ENCODE assay signal across 22 cellular contexts in the genomic region with DNA sequence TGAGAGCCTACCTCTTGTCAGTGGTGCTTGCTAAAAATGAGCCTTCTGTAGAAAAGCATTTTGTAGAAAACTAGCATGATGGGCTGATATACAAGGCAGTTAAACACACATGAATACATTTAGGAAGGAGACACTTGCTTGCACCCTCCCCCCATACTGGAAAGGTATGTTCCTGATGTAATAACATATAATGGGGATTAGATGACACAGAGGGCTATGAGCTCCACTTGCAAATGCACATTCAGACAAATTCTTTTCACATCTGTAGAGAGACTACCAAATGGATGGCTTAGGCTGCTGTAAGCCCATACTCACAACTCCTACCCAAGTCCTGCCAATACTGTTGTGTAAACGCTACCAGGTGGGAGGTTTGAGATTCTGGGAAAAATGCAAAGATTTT.
DNase-seq lines count a peak whose midpoint lies in the region; ATAC-seq, FAIRE-seq and TF ChIP-seq lines count a peak whose summit lies in the region.
"Had no signal": no experiment of that assay in that cellular context is flagged by ENCODE, and none has a peak within 500 bp of the region (broad histone marks: within the 10 kb centered on the region; RNA-seq: fewer than 3 reads in every experiment).

No MANE protein-coding gene starts in this region.

- peaks cover 21% of the 10 kb centered on the region for H3F3A ChIP-seq in SK-N-SH (replicated peaks; ENCODE audit: insufficient read depth)

- H3K4me1 Mint-ChIP-seq in astrocyte (ENCODE audit: low read depth, unreplicated experiment), result peaks cover 55% of the 10 kb centered on the region
- H3K4me1 Mint-ChIP-seq: CD8-positive, alpha-beta memory T cell; GM23338 had no signal

- POLR2A ChIA-PET in SK-N-SH (lab: Yijun Ruan, JAX), result no interaction called here

- H3K4me2 ChIP-seq in SK-N-SH (no peak overlapping the region), astrocyte (ENCODE audit: low read length) (no peak overlapping the region)
- H3K4me2 ChIP-seq: GM23338, KMS-11 had no signal

- H3K9me3 ChIP-seq in SK-N-SH, result no peaks in the 10 kb centered on the region
- no peaks in the 10 kb centered on the region for H3K9me3 ChIP-seq in astrocyte (ENCODE audit: insufficient read depth, low read depth, low read length)
- H3K9me3 ChIP-seq in vagina, result no peaks in the 10 kb centered on the region

- CTCF ChIA-PET in SK-N-SH (lab: Yijun Ruan, JAX), result interaction anchor here (1.5 to 4.0 kb wide), 5 partner anchors 16 to 719 kb away, joined by 3 to 22 read pairs (median 6); a partner anchor contains a TSS

- FAIRE-seq in astrocyte (lab: Jason Lieb, UNC), result no peak
- FAIRE-seq in urothelium cell line (lab: Jason Lieb, UNC), result peak; percentile 13
- FAIRE-seq: HTR-8/SVneo had no signal

- WGBS in SK-N-SH (ENCODE audit: low lambda C conversion rate), result 100% methylated on average over 1 of the region's 1 CpG

- H3K4me3 ChIP-seq in SK-N-SH (ENCODE audit: low read depth in 2 of 2, low read length in 1 of 2) (no peak overlapping the region), astrocyte (ENCODE audit: insufficient read depth, low read depth, low read length) (no peak overlapping the region), vagina (no peak overlapping the region)
- H3K4me3 ChIP-seq: GM23338 had no signal

- H3K9ac ChIP-seq in SK-N-SH (no peak overlapping the region), astrocyte (ENCODE audit: low read length) (peak overlapping the region; percentile 78)
- H3K9ac ChIP-seq: KMS-11 had no signal

- peak overlapping the region; percentile 93 for H3K27ac Mint-ChIP-seq in astrocyte (ENCODE audit: unreplicated experiment)
- H3K27ac Mint-ChIP-seq: CD8-positive, alpha-beta memory T cell; GM23338 had no signal

- H2AFZ ChIP-seq in SK-N-SH (ENCODE audit: low read depth) (no peak overlapping the region), astrocyte (ENCODE audit: low read depth, low read length) (no peak overlapping the region)
- H2AFZ ChIP-seq: GM23338 had no signal

- no peak for TF ChIP-seq CTCF in SK-N-SH (IDR thresholded peaks at IDR 0.05)
- TF ChIP-seq CTCF in astrocyte (IDR thresholded peaks at IDR 0.05; ENCODE audit: insufficient read depth, low read depth, low read length), result no peak
- TF ChIP-seq CTCF in vagina (IDR thresholded peaks at IDR 0.05), result no peak

- no peak for TF ChIP-seq POLR2A in vagina (IDR thresholded peaks at IDR 0.05)

- no peaks in the 10 kb centered on the region for H4K20me1 ChIP-seq in SK-N-SH (ENCODE audit: insufficient read depth)
- no peaks in the 10 kb centered on the region for H4K20me1 ChIP-seq in astrocyte (ENCODE audit: insufficient read depth, low read length)

- peaks cover 2% of the 10 kb centered on the region for H3K9me3 Mint-ChIP-seq in astrocyte (ENCODE audit: unreplicated experiment)
- H3K9me3 Mint-ChIP-seq: CD8-positive, alpha-beta memory T cell; GM23338 had no signal

- no peaks in the 10 kb centered on the region for H3K9me2 ChIP-seq in SK-N-SH

- H3K79me2 ChIP-seq in SK-N-SH (ENCODE audit: insufficient read depth), result no peaks in the 10 kb centered on the region
- H3K79me2 ChIP-seq in astrocyte (ENCODE audit: insufficient read depth, low read length), result no peaks in the 10 kb centered on the region

- H3K4me1 ChIP-seq in SK-N-SH (ENCODE audit: control insufficient read depth in 1 of 2, insufficient read depth in 2 of 2, low read depth in 1 of 2, low read length in 1 of 2), result peaks cover 29 to 91% of the 10 kb centered on the region in 2 experiments
- H3K4me1 ChIP-seq in astrocyte (ENCODE audit: insufficient read depth, low read length), result peaks cover 57% of the 10 kb centered on the region
- peaks cover 21% of the 10 kb centered on the region for H3K4me1 ChIP-seq in vagina

- DNase-seq in SK-N-SH (no peak), astrocyte (ENCODE audit: low read depth) (peak; percentile 57), iris pigment epithelial cell (ENCODE audit: low read depth) (peak; percentile 62), urothelium cell line (ENCODE audit: low spot score) (no peak), vagina (ENCODE audit: extremely low spot score in 2 of 2) (no peak), superior temporal gyrus (ENCODE audit: extremely low spot score) (no peak)
- no peak for DNase-seq in stimulated activated CD4-positive, alpha-beta T cell treated with anti-CD3 and anti-CD28 coated beads, Interleukin-2, amount 100 ng/mL, for 48 hours
- DNase-seq: 8988T; AML-193; Calu3; CD8-positive, alpha-beta memory T cell; HCEC 1CT; NCI-H1105; NCI-H2081; NCI-H510A; SHP77 treated with DMSO at 0.1 percent for 48 hours had no signal

- intact Hi-C loops in vagina (cut with DNase I), result no loop called here

- no peak for TF ChIP-seq EP300 in SK-N-SH (IDR thresholded peaks at IDR 0.05; ENCODE audit: borderline replicate concordance in 1 of 2, low read depth in 1 of 2, low read length in 1 of 2)

- H3K4me3 Mint-ChIP-seq in astrocyte (ENCODE audit: unreplicated experiment), result no peak overlapping the region
- H3K4me3 Mint-ChIP-seq: CD8-positive, alpha-beta memory T cell; GM23338 had no signal

- no peaks in the 10 kb centered on the region for H3K27me3 ChIP-seq in SK-N-SH (ENCODE audit: insufficient read depth)
- H3K27me3 ChIP-seq in astrocyte (ENCODE audit: insufficient read depth, low read length), result no peaks in the 10 kb centered on the region
- no peaks in the 10 kb centered on the region for H3K27me3 ChIP-seq in vagina

- H3K27ac ChIP-seq in SK-N-SH (ENCODE audit: low read depth in 2 of 2, low read length in 1 of 2) (peak overlapping the region; percentile 96 to 100), astrocyte (ENCODE audit: low read depth, low read length) (peak overlapping the region; percentile 94), vagina (no peak overlapping the region)
- H3K27ac ChIP-seq: C4-2B, KMS-11, RWPE1 had no signal

- H3K27me3 Mint-ChIP-seq in astrocyte (ENCODE audit: low read depth, unreplicated experiment), result no peaks in the 10 kb centered on the region

- H3K36me3 ChIP-seq in SK-N-SH (replicated peaks in 1 of 2; ENCODE audit: control insufficient read depth in 1 of 2, insufficient read depth in 2 of 2, low read length in 1 of 2) (no peaks in the 10 kb centered on the region), astrocyte (ENCODE audit: insufficient read depth, low read length) (no peaks in the 10 kb centered on the region), vagina (no peaks in the 10 kb centered on the region)

- no peak for ATAC-seq in SK-N-SH treated with all-trans-retinoic acid at 6 μM for 48 hours
- ATAC-seq: GM23338 had no signal

- TF ChIP-seq RAD21 in SK-N-SH (IDR thresholded peaks at IDR 0.05; ENCODE audit: low read length), result no peak

- H3K36me3 Mint-ChIP-seq in astrocyte (ENCODE audit: low read depth, unreplicated experiment), result peaks cover 31% of the 10 kb centered on the region

TF ChIP-seq in SK-N-SH, 30 proteins besides CTCF, POLR2A, EP300 and RAD21:
- TF ChIP-seq FOSL2 (IDR thresholded peaks at IDR 0.05; ENCODE audit: borderline replicate concordance, low read depth) (no peak), RFX5 (IDR thresholded peaks at IDR 0.05; ENCODE audit: low read length) (no peak), NFIC (IDR thresholded peaks at IDR 0.05; ENCODE audit: borderline replicate concordance) (no peak)
- TF ChIP-seq, protein P1, sequence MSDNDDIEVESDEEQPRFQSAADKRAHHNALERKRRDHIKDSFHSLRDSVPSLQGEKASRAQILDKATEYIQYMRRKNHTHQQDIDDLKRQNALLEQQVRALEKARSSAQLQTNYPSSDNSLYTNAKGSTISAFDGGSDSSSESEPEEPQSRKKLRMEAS (IDR thresholded peaks at IDR 0.05; ENCODE audit: low read depth), result no peak
- TF ChIP-seq, protein P2, sequence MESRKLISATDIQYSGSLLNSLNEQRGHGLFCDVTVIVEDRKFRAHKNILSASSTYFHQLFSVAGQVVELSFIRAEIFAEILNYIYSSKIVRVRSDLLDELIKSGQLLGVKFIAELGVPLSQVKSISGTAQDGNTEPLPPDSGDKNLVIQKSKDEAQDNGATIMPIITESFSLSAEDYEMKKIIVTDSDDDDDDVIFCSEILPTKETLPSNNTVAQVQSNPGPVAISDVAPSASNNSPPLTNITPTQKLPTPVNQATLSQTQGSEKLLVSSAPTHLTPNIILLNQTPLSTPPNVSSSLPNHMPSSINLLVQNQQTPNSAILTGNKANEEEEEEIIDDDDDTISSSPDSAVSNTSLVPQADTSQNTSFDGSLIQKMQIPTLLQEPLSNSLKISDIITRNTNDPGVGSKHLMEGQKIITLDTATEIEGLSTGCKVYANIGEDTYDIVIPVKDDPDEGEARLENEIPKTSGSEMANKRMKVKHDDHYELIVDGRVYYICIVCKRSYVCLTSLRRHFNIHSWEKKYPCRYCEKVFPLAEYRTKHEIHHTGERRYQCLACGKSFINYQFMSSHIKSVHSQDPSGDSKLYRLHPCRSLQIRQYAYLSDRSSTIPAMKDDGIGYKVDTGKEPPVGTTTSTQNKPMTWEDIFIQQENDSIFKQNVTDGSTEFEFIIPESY (IDR thresholded peaks at IDR 0.05; ENCODE audit: borderline replicate concordance, low read depth), result no peak
TF ChIP-seq in SK-N-SH: peak in this region for 0.

TF ChIP-seq in SK-N-SH treated with all-trans-retinoic acid at 6 μM for 48 hours, 23 proteins besides CTCF, POLR2A, EP300 and RAD21:
- TF ChIP-seq GLIS3 (CRISPR knock-in tag; IDR thresholded peaks at IDR 0.05) (no peak), ESRRG (CRISPR knock-in tag; IDR thresholded peaks at IDR 0.05) (no peak), RARB (CRISPR knock-in tag; IDR thresholded peaks at IDR 0.05) (no peak), ZFP3 (CRISPR knock-in tag; IDR thresholded peaks at IDR 0.05) (no peak)
- TF ChIP-seq, protein P3, sequence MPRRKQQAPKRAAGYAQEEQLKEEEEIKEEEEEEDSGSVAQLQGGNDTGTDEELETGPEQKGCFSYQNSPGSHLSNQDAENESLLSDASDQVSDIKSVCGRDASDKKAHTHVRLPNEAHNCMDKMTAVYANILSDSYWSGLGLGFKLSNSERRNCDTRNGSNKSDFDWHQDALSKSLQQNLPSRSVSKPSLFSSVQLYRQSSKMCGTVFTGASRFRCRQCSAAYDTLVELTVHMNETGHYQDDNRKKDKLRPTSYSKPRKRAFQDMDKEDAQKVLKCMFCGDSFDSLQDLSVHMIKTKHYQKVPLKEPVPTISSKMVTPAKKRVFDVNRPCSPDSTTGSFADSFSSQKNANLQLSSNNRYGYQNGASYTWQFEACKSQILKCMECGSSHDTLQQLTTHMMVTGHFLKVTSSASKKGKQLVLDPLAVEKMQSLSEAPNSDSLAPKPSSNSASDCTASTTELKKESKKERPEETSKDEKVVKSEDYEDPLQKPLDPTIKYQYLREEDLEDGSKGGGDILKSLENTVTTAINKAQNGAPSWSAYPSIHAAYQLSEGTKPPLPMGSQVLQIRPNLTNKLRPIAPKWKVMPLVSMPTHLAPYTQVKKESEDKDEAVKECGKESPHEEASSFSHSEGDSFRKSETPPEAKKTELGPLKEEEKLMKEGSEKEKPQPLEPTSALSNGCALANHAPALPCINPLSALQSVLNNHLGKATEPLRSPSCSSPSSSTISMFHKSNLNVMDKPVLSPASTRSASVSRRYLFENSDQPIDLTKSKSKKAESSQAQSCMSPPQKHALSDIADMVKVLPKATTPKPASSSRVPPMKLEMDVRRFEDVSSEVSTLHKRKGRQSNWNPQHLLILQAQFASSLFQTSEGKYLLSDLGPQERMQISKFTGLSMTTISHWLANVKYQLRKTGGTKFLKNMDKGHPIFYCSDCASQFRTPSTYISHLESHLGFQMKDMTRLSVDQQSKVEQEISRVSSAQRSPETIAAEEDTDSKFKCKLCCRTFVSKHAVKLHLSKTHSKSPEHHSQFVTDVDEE (CRISPR knock-in tag; IDR thresholded peaks at IDR 0.05), result no peak

Comparison
In these comparisons a context has a peak if more than half of its experiments do, and no peak if none do; other contexts are left out.
1. DNase-seq: peak in astrocyte (single experiment) and iris pigment epithelial cell (single experiment); none in SK-N-SH (single experiment), urothelium cell line (single experiment), vagina (0 of 2), superior temporal gyrus (single experiment) and stimulated activated CD4-positive, alpha-beta T cell treated with anti-CD3 and anti-CD28 coated beads, Interleukin-2, amount 100 ng/mL, for 48 hours (0 of 2).